In genomic region chr3:39819517-39820298, GRCh38 we compare ENCODE assay signal across 23 cellular contexts. TPM values are rescaled to one million over a fixed set of nuclear protein-coding genes. Genes with fewer than 3 reads are reported as not detected.
DNase-seq lines count a peak whose midpoint lies in the region; ATAC-seq and TF ChIP-seq lines count a peak whose summit lies in the region.
"Had no signal": no experiment of that assay in that cellular context is flagged by ENCODE, and none has a peak within 500 bp of the region (broad histone marks: within the 10 kb centered on the region; RNA-seq: fewer than 3 reads in every experiment).

No MANE protein-coding gene starts in this region.

- H2AFZ ChIP-seq in SK-N-SH (ENCODE audit: low read depth), result no peak overlapping the region
- H2AFZ ChIP-seq in OCI-LY3 (ENCODE audit: low read depth, low read length), result no peak overlapping the region
- no peak overlapping the region for H2AFZ ChIP-seq in MM.1S (ENCODE audit: low read length)

- no peak for TF ChIP-seq RAD21 in SK-N-SH (IDR thresholded peaks at IDR 0.05; ENCODE audit: low read length)

- H3F3A ChIP-seq in SK-N-SH (replicated peaks; ENCODE audit: insufficient read depth), result peaks cover 1% of the 10 kb centered on the region
- H3F3A ChIP-seq in MM.1S (ENCODE audit: insufficient read depth, low read length), result no peaks in the 10 kb centered on the region

- H3K4me2 ChIP-seq in SK-N-SH (no peak overlapping the region), OCI-LY3 (ENCODE audit: low read length) (peak overlapping the region; percentile 45), MM.1S (ENCODE audit: low read depth, low read length) (no peak overlapping the region)

- H3K27ac ChIP-seq in SK-N-SH (ENCODE audit: low read depth in 2 of 2, low read length in 1 of 2) (peak overlapping the region in 1 of 2 experiments; percentile 9; a peak in 1 of 4 replicates), OCI-LY3 (ENCODE audit: low read length) (peak overlapping the region; percentile 4; the same call in 1 of the 2 replicates), MM.1S (ENCODE audit: low read length) (no peak overlapping the region)
- H3K27ac ChIP-seq: 22Rv1, RWPE1 had no signal

- H3K9me2 ChIP-seq in SK-N-SH (no peaks in the 10 kb centered on the region), MM.1S (replicated peaks; ENCODE audit: insufficient read depth, low read length) (no peaks in the 10 kb centered on the region)

- no peak overlapping the region for H3K4me3 ChIP-seq in SK-N-SH (ENCODE audit: low read depth in 2 of 2, low read length in 1 of 2)
- H3K4me3 ChIP-seq in OCI-LY3 (ENCODE audit: low read length), result 0 out of 2 replicates have a peak overlapping the region, but pooled peaks have one; percentile 2
- H3K4me3 ChIP-seq in MM.1S (ENCODE audit: low read length), result no peak overlapping the region
- H3K4me3 ChIP-seq: MG63 had no signal

- DNase-seq in NCI-H1105 treated with DMSO at 0.1 percent for 48 hours (lab: John Stamatoyannopoulos, UW) (peak; percentile 20), NCI-H1105 (lab: John Stamatoyannopoulos, UW) (no peak), SK-N-SH (peak; percentile 27), myocyte (ENCODE audit: low read depth) (peak; percentile 20), MM.1S (no peak), DMS153 (lab: John Stamatoyannopoulos, UW) (no peak)
- DNase-seq: Calu3, DND-41, GOT3, HCEC 1CT, KBM-7, MG63, NCI-H1436 treated with DMSO at 0.1 percent for 48 hours, NCI-H187 treated with DMSO at 0.1 percent for 48 hours, NCI-H2227 treated with DMSO at 0.1 percent for 48 hours, NCI-H748 treated with DMSO at 0.1 percent for 48 hours, SHP77 had no signal

- no peaks in the 10 kb centered on the region for H3K9me3 ChIP-seq in SK-N-SH
- no peaks in the 10 kb centered on the region for H3K9me3 ChIP-seq in OCI-LY3 (ENCODE audit: insufficient read depth, low read length)
- H3K9me3 ChIP-seq in MM.1S (replicated peaks; ENCODE audit: insufficient read depth, low read length), result no peaks in the 10 kb centered on the region
- H3K9me3 ChIP-seq: MG63 had no signal

- TF ChIP-seq CTCF in SK-N-SH (IDR thresholded peaks at IDR 0.05) (no peak), OCI-LY3 (IDR thresholded peaks at IDR 0.05; ENCODE audit: low read depth, low read length) (no peak), MM.1S (IDR thresholded peaks at IDR 0.05; ENCODE audit: low read length) (no peak)

- H3K27me3 ChIP-seq in SK-N-SH (ENCODE audit: insufficient read depth), result no peaks in the 10 kb centered on the region
- no peaks in the 10 kb centered on the region for H3K27me3 ChIP-seq in OCI-LY3 (ENCODE audit: low read depth, low read length)
- H3K27me3 ChIP-seq in MM.1S (replicated peaks; ENCODE audit: insufficient read depth, low read length), result no peaks in the 10 kb centered on the region
- H3K27me3 ChIP-seq: MG63 had no signal

- CTCF ChIA-PET in SK-N-SH (lab: Yijun Ruan, JAX), result interaction anchor here (1.1 to 1.7 kb wide), 4 partner anchors 10 to 372 kb away, joined by 3 to 5 read pairs (median 4); partner anchors contain the start of gene MYRIP

- no peaks in the 10 kb centered on the region for H3K36me3 ChIP-seq in SK-N-SH (replicated peaks in 1 of 2; ENCODE audit: control insufficient read depth in 1 of 2, insufficient read depth in 2 of 2, low read length in 1 of 2)
- no peaks in the 10 kb centered on the region for H3K36me3 ChIP-seq in OCI-LY3 (replicated peaks; ENCODE audit: low read depth, low read length)
- H3K36me3 ChIP-seq in MM.1S (replicated peaks; ENCODE audit: insufficient read depth, low read length), result no peaks in the 10 kb centered on the region
- H3K36me3 ChIP-seq: MG63 had no signal

- TF ChIP-seq EP300 in SK-N-SH (IDR thresholded peaks at IDR 0.05; ENCODE audit: borderline replicate concordance in 1 of 2, low read depth in 1 of 2, low read length in 1 of 2), result peak in 1 of 2 experiments; percentile 50; a peak in 1 of 4 replicates

- H4K20me1 ChIP-seq in SK-N-SH (ENCODE audit: insufficient read depth), result no peaks in the 10 kb centered on the region
- no peaks in the 10 kb centered on the region for H4K20me1 ChIP-seq in OCI-LY3 (ENCODE audit: insufficient read depth, low read length)
- H4K20me1 ChIP-seq in MM.1S (ENCODE audit: insufficient read depth, low read length), result no peaks in the 10 kb centered on the region

- no peak for ATAC-seq in SK-N-SH treated with all-trans-retinoic acid at 6 μM for 48 hours
- ATAC-seq: Panc1 had no signal

- H3K9ac ChIP-seq in SK-N-SH, result no peak overlapping the region
- no peak overlapping the region for H3K9ac ChIP-seq in OCI-LY3 (ENCODE audit: low read length)
- H3K9ac ChIP-seq in MM.1S (ENCODE audit: low read length), result no peak overlapping the region

- POLR2A ChIA-PET in SK-N-SH (lab: Yijun Ruan, JAX), result no interaction called here

- peaks cover 0 to 14% of the 10 kb centered on the region in 2 experiments; a peak in 2 of 4 replicates for H3K4me1 ChIP-seq in SK-N-SH (ENCODE audit: control insufficient read depth in 1 of 2, insufficient read depth in 2 of 2, low read depth in 1 of 2, low read length in 1 of 2)
- peaks cover 19% of the 10 kb centered on the region for H3K4me1 ChIP-seq in OCI-LY3 (ENCODE audit: low read length)
- no peaks in the 10 kb centered on the region for H3K4me1 ChIP-seq in MM.1S (ENCODE audit: low read length)

- 12% methylated on average over 5 of the region's 5 CpGs for WGBS in SK-N-SH (ENCODE audit: low lambda C conversion rate)

- H3K79me2 ChIP-seq in SK-N-SH (ENCODE audit: insufficient read depth) (no peaks in the 10 kb centered on the region), OCI-LY3 (ENCODE audit: low read length) (no peaks in the 10 kb centered on the region), MM.1S (ENCODE audit: low read length) (no peaks in the 10 kb centered on the region)

TF ChIP-seq in SK-N-SH, 30 proteins besides CTCF, POLR2A, EP300 and RAD21 (continues in another document):
- TF ChIP-seq MAX (IDR thresholded peaks at IDR 0.05; ENCODE audit: low read depth) (no peak), MXI1 (IDR thresholded peaks at IDR 0.05; ENCODE audit: low read depth, low read length) (peak; percentile 68; the same call in 1 of the 2 replicates), ZBTB33 (IDR thresholded peaks at IDR 0.05; ENCODE audit: borderline replicate concordance, low read depth) (no peak), EZH2phosphoT487 (IDR thresholded peaks at IDR 0.05; ENCODE audit: borderline replicate concordance, low read depth) (no peak)

TF ChIP-seq in SK-N-SH treated with all-trans-retinoic acid at 6 μM for 48 hours, 23 proteins besides CTCF, POLR2A, EP300 and RAD21:
- TF ChIP-seq ARNTL (CRISPR knock-in tag; IDR thresholded peaks at IDR 0.05; ENCODE audit: borderline replicate concordance, low read depth), result no peak
TF ChIP-seq in SK-N-SH treated with all-trans-retinoic acid at 6 μM for 48 hours: peak in this region for 0.

RNA-seq across cellular contexts. Expression of gene MYRIP, which starts 10.3 kb away (rescaled TPM):
- 1.1 and 1.2 TPM in 2 replicates for polyA plus RNA-seq in SK-N-SH (2012; rRNA removed)
- polyA plus RNA-seq in SK-N-SH (2012; cell fraction: cytosol; rRNA removed), result 1.1 and 1.2 TPM in 2 replicates
- polyA plus RNA-seq in SK-N-SH (2012; cell fraction: nucleus; rRNA removed), result 1.3 and 1.6 TPM in 2 replicates
- total RNA-seq in myocyte, result 0.10 and 0.27 TPM in 2 replicates
- polyA plus RNA-seq in myocyte (2012), result 0.06 TPM
- total RNA-seq: T-helper 1 cell treated with Interleukin-12 subunit alpha and Interleukin-12 subunit beta and Interleukin-4 antibody, amounts not matched to agents 30 ng/mL and 1 ng/mL, for 36 hours had no signal

Comparison
In these comparisons a context has a peak if more than half of its experiments do, and no peak if none do; other contexts are left out.
1. DNase-seq: peak in NCI-H1105 treated with DMSO at 0.1 percent for 48 hours (single experiment), SK-N-SH (single experiment) and myocyte (single experiment); none in NCI-H1105 (single experiment), MM.1S (single experiment) and DMS153 (single experiment).